In genomic region chr3:62875103-62876002, GRCh38 we compare ENCODE assay signal across 8 cellular contexts. TPM values are rescaled to one million over a fixed set of nuclear protein-coding genes. Genes with fewer than 3 reads are reported as not detected.
DNase-seq lines count a peak whose midpoint lies in the region; ATAC-seq and TF ChIP-seq lines count a peak whose summit lies in the region.

CADPS (minus strand) TSS chr3:62875416; CDS start chr3:62875029, 387 bp downstream.

- ATAC-seq in left lung, result no peak
- no peak for ATAC-seq in HG03457 (IDR thresholded peaks at IDR 0.05; ENCODE audit: unreplicated experiment)

- DNase-seq in DMS153 (lab: John Stamatoyannopoulos, UW), result peak; percentile 28
- no peak for DNase-seq in DMS153 treated with DMSO at 0.1 percent for 48 hours (lab: John Stamatoyannopoulos, UW; ENCODE audit: unreplicated experiment)
- no peak for DNase-seq in brain microvascular endothelial cell
- no peak for DNase-seq in left lung
- DNase-seq in tibial nerve (ENCODE audit: low spot score in 2 of 2), result no peak
- DNase-seq in GDM1 (lab: John Stamatoyannopoulos, UW), result no peak
- no peak for DNase-seq in activated CD4-positive, alpha-beta T cell treated with anti-CD3 and anti-CD28 coated beads, Interleukin-2, amount 50 U/mL, for 4 hours

- in situ Hi-C loops in brain microvascular endothelial cell (cut with HindIII; ENCODE audit: low pct_ligation_motif_present, low sequenced_read_pairs), result no loop called here

- H3K36me3 ChIP-seq in brain microvascular endothelial cell (replicated peaks) (no peaks in the 10 kb centered on the region), left lung (no peaks in the 10 kb centered on the region), tibial nerve (no peaks in the 10 kb centered on the region)

- H3K27me3 ChIP-seq in brain microvascular endothelial cell (replicated peaks), result peaks cover 29% of the 10 kb centered on the region
- H3K27me3 ChIP-seq in left lung, result peaks cover 49 to 76% of the 10 kb centered on the region in 2 donors
- H3K27me3 ChIP-seq in tibial nerve, result peaks cover 3 to 46% of the 10 kb centered on the region in 2 donors

- peak within 1 kb of the TSS; percentile 23 for H3K4me3 ChIP-seq in brain microvascular endothelial cell (ENCODE audit: low read depth, low read length)
- H3K4me3 ChIP-seq in left lung, result peak within 1 kb of the TSS; percentile 24 to 30
- H3K4me3 ChIP-seq in tibial nerve, result peak within 1 kb of the TSS in 3 of 4 donors; percentile 31 to 55 (median 41)

- intact Hi-C loops in left lung (cut with DNase I), result no loop called here

- no peaks in the 10 kb centered on the region for H3K4me1 ChIP-seq in left lung
- peaks cover 0 to 27% (median 3%) of the 10 kb centered on the region in 4 donors for H3K4me1 ChIP-seq in tibial nerve

- TF ChIP-seq CTCF in brain microvascular endothelial cell (IDR thresholded peaks at IDR 0.05; ENCODE audit: low read depth, low read length, missing control alignments) (no peak), left lung (IDR thresholded peaks at IDR 0.05) (no peak), tibial nerve (IDR thresholded peaks at IDR 0.05) (no peak)

- no peak for TF ChIP-seq POLR2A in tibial nerve (IDR thresholded peaks at IDR 0.05)

- no peak within 1 kb of the TSS for H3K27ac ChIP-seq in brain microvascular endothelial cell
- no peak within 1 kb of the TSS for H3K27ac ChIP-seq in left lung
- no peak within 1 kb of the TSS for H3K27ac ChIP-seq in tibial nerve

- 2 to 3% methylated on average over 44 to 55 of the region's 56 CpGs for WGBS in tibial nerve, 2 donors

- no peak for TF ChIP-seq EP300 in tibial nerve (IDR thresholded peaks at IDR 0.05)

- H3K9me3 ChIP-seq in left lung (no peaks in the 10 kb centered on the region), tibial nerve (peaks cover 0 to 8% (median 0%) of the 10 kb centered on the region in 4 donors)

RNA-seq across cellular contexts. Expression of gene CADPS, which starts in this region (rescaled TPM):
- total RNA-seq in left lung, result under 1 TPM; 0.50 to 0.65 TPM
- 10 to 100 TPM in 2 of 4 donors, not detected in 2; 16.2 to 16.7 TPM for total RNA-seq in tibial nerve
